10 cellular contexts compared by ENCODE assay signal in the genomic region with DNA sequence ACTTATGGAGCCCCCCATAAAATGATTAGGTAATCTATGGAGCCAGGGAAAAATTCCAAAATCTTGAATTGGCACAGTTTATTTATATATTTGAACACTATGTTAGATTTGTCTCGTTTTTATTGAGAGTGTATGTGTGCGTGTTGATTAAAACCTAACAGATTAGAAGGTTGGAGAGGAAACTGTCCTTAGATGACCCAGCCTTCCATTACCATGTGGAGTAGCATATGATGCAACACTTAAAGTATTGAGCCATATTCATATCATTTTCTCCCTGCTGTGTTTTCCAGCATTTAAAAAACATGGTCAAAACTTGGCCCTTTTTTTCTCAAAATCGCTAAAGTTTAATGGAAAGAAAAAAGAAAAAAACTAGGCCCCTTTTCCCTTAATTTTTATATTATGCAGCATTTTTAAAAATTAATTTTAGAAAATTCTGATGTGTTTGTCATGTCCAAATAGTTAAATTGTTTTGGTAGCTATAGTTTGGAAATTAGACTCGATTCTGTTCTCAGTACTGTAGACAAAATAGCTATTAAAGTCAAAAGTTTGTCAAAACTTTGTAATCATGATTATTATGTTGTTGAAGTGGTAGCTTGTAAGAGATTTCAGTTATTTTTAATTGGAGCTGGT. TPM values are rescaled to one million over a fixed set of nuclear protein-coding genes. Genes with fewer than 3 reads are reported as not detected.
A peak's percentile ranks its signal among the peaks of the same experiment; 100 is the strongest.
DNase-seq lines count a peak whose midpoint lies in the region; ATAC-seq, FAIRE-seq and TF ChIP-seq lines count a peak whose summit lies in the region.
"Had no signal": no experiment of that assay in that cellular context is flagged by ENCODE, and none has a peak within 500 bp of the region (broad histone marks: within the 10 kb centered on the region; RNA-seq: fewer than 3 reads in every experiment).

No MANE protein-coding gene starts in this region.

- peaks cover 5% of the 10 kb centered on the region for H3K36me3 Mint-ChIP-seq in mesothelial cell of epicardium

- H2AFZ ChIP-seq in DND-41 (ENCODE audit: low read depth, low read length), result no peak overlapping the region

- H4K20me1 ChIP-seq in DND-41 (ENCODE audit: insufficient read depth, low read length), result peaks cover 2% of the 10 kb centered on the region; the same call in 1 of the 2 replicates

- no peak for ATAC-seq in DND-41 (ENCODE audit: insufficient read depth, low read depth)
- no peak for ATAC-seq in GM21825 (IDR thresholded peaks at IDR 0.05; ENCODE audit: unreplicated experiment)

- peaks cover 13% of the 10 kb centered on the region for H3K36me3 ChIP-seq in DND-41 (ENCODE audit: insufficient read depth, low read length)

- peaks cover 8% of the 10 kb centered on the region for H3K27me3 Mint-ChIP-seq in mesothelial cell of epicardium (ENCODE audit: low read depth)

- no peaks in the 10 kb centered on the region for H3K9me3 Mint-ChIP-seq in mesothelial cell of epicardium

- H3K4me3 Mint-ChIP-seq in mesothelial cell of epicardium, result peak overlapping the region; percentile 84

- peak overlapping the region in 1 of 2 experiments; percentile 67; a peak in 1 of 4 replicates for H3K4me3 ChIP-seq in DND-41 (ENCODE audit: low read depth in 1 of 2, low read length in 2 of 2)

- peaks cover 50% of the 10 kb centered on the region for H3K4me1 ChIP-seq in DND-41 (ENCODE audit: insufficient read depth, low read length)

- H3K27ac Mint-ChIP-seq in mesothelial cell of epicardium, result no peak overlapping the region

- peak overlapping the region; percentile 91 for H3K9ac ChIP-seq in DND-41 (ENCODE audit: low read depth, low read length)

- in situ Hi-C loops in KBM-7 (cut with MboI; ENCODE audit: low pct_unique_long_range_greater_than_20kb, low sequenced_read_pairs), result loop anchor here (25.0 kb wide), 1 partner anchor 139 kb away; no protein-coding TSS in a partner anchor

- no peaks in the 10 kb centered on the region for H3K27me3 ChIP-seq in DND-41 (ENCODE audit: insufficient read depth, low read length, poor library complexity)

- peaks cover 68% of the 10 kb centered on the region for H3K79me2 ChIP-seq in DND-41 (ENCODE audit: insufficient read depth, low read length)

- no peak for FAIRE-seq in HTR-8/SVneo (lab: Jason Lieb, UNC)

- DNase-seq in DND-41 (no peak), KBM-7 (peak; percentile 77), amniotic epithelial cell (ENCODE audit: low read depth) (peak; percentile 82), mesothelial cell of epicardium (ENCODE audit: low spot score in 2 of 2, unreplicated experiment in 2 of 2) (no peak), NCI-H1048 (lab: John Stamatoyannopoulos, UW) (no peak), HTR-8/SVneo (ENCODE audit: insufficient read length, low spot score) (no peak), NCI-H1436 treated with DMSO at 0.1 percent for 48 hours (lab: John Stamatoyannopoulos, UW) (no peak)
- DNase-seq: activated CD4-positive, CD25-positive, alpha-beta regulatory T cell; effector CD4-positive, alpha-beta T cell had no signal

- no peak for TF ChIP-seq CTCF in DND-41 (IDR thresholded peaks at IDR 0.05; ENCODE audit: borderline replicate concordance, extremely low read depth, low read length, poor library complexity, severe bottlenecking)
- TF ChIP-seq CTCF in mesothelial cell of epicardium (IDR thresholded peaks at IDR 0.05; ENCODE audit: unreplicated experiment), result no peak

- H3K27ac ChIP-seq in DND-41 (ENCODE audit: low read length), result peak overlapping the region; percentile 30; the same call in 1 of the 2 replicates

- no peaks in the 10 kb centered on the region for H3K9me3 ChIP-seq in DND-41 (ENCODE audit: insufficient read depth, low read length, severe bottlenecking)

- H3K4me2 ChIP-seq in DND-41 (ENCODE audit: insufficient read depth, low read length), result peak overlapping the region; percentile 88; the same call in 1 of the 2 replicates

- peaks cover 24% of the 10 kb centered on the region for H3K4me1 Mint-ChIP-seq in mesothelial cell of epicardium

RNA-seq across cellular contexts. Expression of a gene that starts 2.3 kb away (rescaled TPM):
- 18.1 to 22.6 TPM (median 21.5 TPM) in 3 replicates for total RNA-seq in mesothelial cell of epicardium

Comparison
In these comparisons a context has a peak if more than half of its experiments do, and no peak if none do; other contexts are left out.
1. DNase-seq: peak in KBM-7 (single experiment) and amniotic epithelial cell (single experiment); none in DND-41 (single experiment), mesothelial cell of epicardium (0 of 2), NCI-H1048 (single experiment), HTR-8/SVneo (single experiment) and NCI-H1436 treated with DMSO at 0.1 percent for 48 hours (single experiment).